ENCODE assay signal across 17 cellular contexts in genomic region chr1:225342695-225343094, GRCh38.
A peak's percentile ranks its signal among the peaks of the same experiment; 100 is the strongest.
DNase-seq lines count a peak whose midpoint lies in the region; ATAC-seq, FAIRE-seq and TF ChIP-seq lines count a peak whose summit lies in the region.
"Had no signal": no experiment of that assay in that cellular context is flagged by ENCODE, and none has a peak within 500 bp of the region (broad histone marks: within the 10 kb centered on the region; RNA-seq: fewer than 3 reads in every experiment).

No MANE protein-coding gene starts in this region.

- no peak overlapping the region for H2BK120ac ChIP-seq in H1 (replicated peaks; ENCODE audit: low read depth, low read length)

- H4K20me1 ChIP-seq in SU-DHL-6 (ENCODE audit: low read depth, low read length) (no peaks in the 10 kb centered on the region), H1 (replicated peaks in 1 of 2; ENCODE audit: control insufficient read depth in 1 of 2, insufficient read depth in 2 of 2, low read length in 2 of 2) (no peaks in the 10 kb centered on the region)
- H4K20me1 ChIP-seq: BLaER1 treated with 17β-estradiol and CSF1 and Interleukin-3, amounts not matched to agents 10 nM and 100 nM had no signal

- no peak overlapping the region for H4K91ac ChIP-seq in H1 (replicated peaks; ENCODE audit: insufficient read length, low read length)

- H3K4me2 ChIP-seq in SU-DHL-6 (ENCODE audit: low read depth, low read length, poor library complexity, severe bottlenecking) (no peak overlapping the region), H1 (ENCODE audit: insufficient read depth in 1 of 2, low read depth in 2 of 2, low read length in 2 of 2) (no peak overlapping the region)
- H3K4me2 ChIP-seq: BLaER1 treated with 17β-estradiol and CSF1 and Interleukin-3, amounts not matched to agents 10 nM and 100 nM had no signal

- H3K4ac ChIP-seq in H1 (replicated peaks; ENCODE audit: insufficient read length, low read depth, low read length), result no peak overlapping the region

- TF ChIP-seq RAD21 in H1 (IDR thresholded peaks at IDR 0.05 in 1 of 2, conservative IDR thresholded peaks at IDR 0.05 in 1 of 2; ENCODE audit: low read depth in 2 of 2, low read length in 2 of 2), result no peak; a peak in 1 of 4 replicates

- H3K79me2 ChIP-seq in SU-DHL-6 (ENCODE audit: insufficient read depth, low read length) (no peaks in the 10 kb centered on the region), H1 (ENCODE audit: control insufficient read depth in 1 of 2, insufficient read depth in 2 of 2, low read length in 2 of 2) (no peaks in the 10 kb centered on the region)

- DNase-seq in CMK (ENCODE audit: low read depth), result peak; percentile 40
- DNase-seq in HTR-8/SVneo (ENCODE audit: insufficient read length, low spot score), result no peak
- DNase-seq in H1 (ENCODE audit: low read depth in 1 of 2, low spot score in 2 of 2), result no peak
- no peak for DNase-seq in activated CD4-positive, alpha-beta T cell treated with anti-CD3 and anti-CD28 coated beads, Interleukin-2, amount 50 U/mL, for 1 hour
- DNase-seq in cortex of kidney (lab: John Stamatoyannopoulos, UW), result no peak
- DNase-seq in dedifferentiated amniotic fluid mesenchymal stem cell (ENCODE audit: extremely low spot score), result no peak
- DNase-seq: CD8-positive, alpha-beta T cell; COR-L47; DMS 273 treated with DMSO at 0.1 percent for 48 hours; DMS53; GM23248; H9 had no signal

- no peak overlapping the region for H3K23ac ChIP-seq in H1 (ENCODE audit: insufficient read length)

- H2AFZ ChIP-seq in SU-DHL-6 (ENCODE audit: low read depth, low read length, severe bottlenecking), result peak overlapping the region; percentile 7
- H2AFZ ChIP-seq in H1 (ENCODE audit: low read length), result peak overlapping the region; percentile 9; the same call in 1 of the 2 replicates
- H2AFZ ChIP-seq: GM23248 had no signal

- no peaks in the 10 kb centered on the region for H3K23me2 ChIP-seq in H1 (ENCODE audit: low read depth, low read length)

- H3K18ac ChIP-seq in H1 (ENCODE audit: extremely low read depth, low read length), result no peak overlapping the region

- H3K4me3 ChIP-seq in SU-DHL-6 (ENCODE audit: insufficient read depth, low read length, poor library complexity, severe bottlenecking) (no peak overlapping the region), H1 (ENCODE audit: extremely low read depth in 1 of 4, insufficient read depth in 2 of 4, low read depth in 3 of 4, low read length in 4 of 4) (no peak overlapping the region)
- H3K4me3 ChIP-seq: BLaER1 treated with 17β-estradiol and CSF1 and Interleukin-3, amounts not matched to agents 10 nM and 100 nM; GM23248 had no signal

- no peak for TF ChIP-seq EP300 in H1 (IDR thresholded peaks at IDR 0.05; ENCODE audit: borderline replicate concordance in 1 of 2, low read depth in 2 of 2, low read length in 2 of 2)

- H4K8ac ChIP-seq in H1 (ENCODE audit: extremely low read depth, insufficient read depth, low read length), result no peak overlapping the region

- no peak for TF ChIP-seq CTCF in SU-DHL-6 (IDR thresholded peaks at IDR 0.05; ENCODE audit: insufficient read depth, low read length, poor library complexity, severe bottlenecking)
- peak in 1 of 3 experiments; percentile 15; a peak in 1 of 4 replicates for TF ChIP-seq CTCF in H1 (IDR thresholded peaks at IDR 0.05; ENCODE audit: control extremely low read depth in 1 of 3, insufficient read depth in 1 of 3, low read depth in 1 of 3, low read length in 3 of 3)

- H3K27ac ChIP-seq in SU-DHL-6 (ENCODE audit: low read depth, low read length) (no peak overlapping the region), H1 (ENCODE audit: low read depth, low read length) (no peak overlapping the region)
- H3K27ac ChIP-seq: BLaER1 treated with 17β-estradiol and CSF1 and Interleukin-3, amounts not matched to agents 10 nM and 100 nM; GM23248 had no signal

- FAIRE-seq in HTR-8/SVneo (lab: Jason Lieb, UNC) (peak; percentile 69), H1 (lab: Jason Lieb, UNC) (no peak)
- FAIRE-seq: GM12891, GM19239 had no signal

- no peaks in the 10 kb centered on the region for H3F3A ChIP-seq in SU-DHL-6 (ENCODE audit: insufficient read depth)

- H3K56ac ChIP-seq in H1 (replicated peaks; ENCODE audit: insufficient read length, low read depth, low read length), result no peak overlapping the region

- no peak overlapping the region for H2BK5ac ChIP-seq in H1 (ENCODE audit: low read depth, low read length)

- H3K79me1 ChIP-seq in H1 (ENCODE audit: low read depth, low read length), result no peaks in the 10 kb centered on the region

- H2BK15ac ChIP-seq in H1 (ENCODE audit: low read length), result no peak overlapping the region

- H3K9ac ChIP-seq in SU-DHL-6 (ENCODE audit: low read length) (no peak overlapping the region), H1 (replicated peaks in 1 of 4; ENCODE audit: extremely low read depth in 1 of 4, low read depth in 3 of 4, low read length in 3 of 4) (no peak overlapping the region)
- H3K9ac ChIP-seq: BLaER1 treated with 17β-estradiol and CSF1 and Interleukin-3, amounts not matched to agents 10 nM and 100 nM; GM23248 had no signal

- no peak for TF ChIP-seq POLR2A in H1 (IDR thresholded peaks at IDR 0.05; ENCODE audit: control extremely low read depth in 1 of 2, low read depth in 2 of 2, low read length in 2 of 2)

- H4K5ac ChIP-seq in H1 (ENCODE audit: insufficient read length, low read depth, low read length), result no peak overlapping the region

- no peaks in the 10 kb centered on the region for H3K27me3 ChIP-seq in SU-DHL-6 (ENCODE audit: low read length)
- no peaks in the 10 kb centered on the region for H3K27me3 ChIP-seq in H1 (replicated peaks in 1 of 4; ENCODE audit: control insufficient read depth in 3 of 4, extremely low read depth in 1 of 4, insufficient read depth in 3 of 4, low read length in 3 of 4)
- H3K27me3 ChIP-seq: BLaER1 treated with 17β-estradiol and CSF1 and Interleukin-3, amounts not matched to agents 10 nM and 100 nM had no signal

- H2BK12ac ChIP-seq in H1 (ENCODE audit: low read depth, low read length), result no peak overlapping the region

- no peak overlapping the region for H3K14ac ChIP-seq in H1 (ENCODE audit: insufficient read length)

- H3K9me2 ChIP-seq in SU-DHL-6 (replicated peaks; ENCODE audit: insufficient read depth, low read length), result no peaks in the 10 kb centered on the region

- H3K9me3 ChIP-seq in SU-DHL-6 (ENCODE audit: insufficient read depth, low read length) (no peaks in the 10 kb centered on the region), H1 (ENCODE audit: insufficient read depth in 2 of 2, low read depth in 1 of 2, low read length in 1 of 2) (no peaks in the 10 kb centered on the region)

- H2AK5ac ChIP-seq in H1 (ENCODE audit: low read depth, low read length), result no peak overlapping the region

- POLR2A ChIA-PET in H1 (lab: Charles Lee; ENCODE audit: partially characterized antibody), result no interaction called here

- ATAC-seq in GM21526 (IDR thresholded peaks at IDR 0.05; ENCODE audit: low FRiP score, unreplicated experiment), result no peak
- ATAC-seq: CD8-positive, alpha-beta T cell had no signal

- no peak overlapping the region for H2BK20ac ChIP-seq in H1 (ENCODE audit: low read length)

- H3K4me1 ChIP-seq in H1 (replicated peaks in 1 of 4; ENCODE audit: control insufficient read depth in 3 of 4, insufficient read depth in 4 of 4, low read length in 3 of 4), result no peaks in the 10 kb centered on the region

- H3K36me3 ChIP-seq in SU-DHL-6 (ENCODE audit: low read length) (no peaks in the 10 kb centered on the region), H1 (ENCODE audit: control insufficient read depth in 2 of 4, insufficient read depth in 4 of 4, low read length in 3 of 4) (no peaks in the 10 kb centered on the region)
- H3K36me3 ChIP-seq: BLaER1 treated with 17β-estradiol and CSF1 and Interleukin-3, amounts not matched to agents 10 nM and 100 nM had no signal

- CTCF ChIA-PET in H1 (lab: Charles Lee; ENCODE audit: partially characterized antibody), result interaction anchor here (0.7 to 1.4 kb wide), 3 partner anchors 11 to 19 kb away, joined by 3 read pairs; no protein-coding TSS in a partner anchor

- 94% methylated on average over 7 of the region's 7 CpGs; no CpG with 5 or more reads in 1 of the 2 experiments for WGBS in H1 (ENCODE audit: extremely low coverage in 1 of 2, insufficient coverage in 1 of 2, insufficient read length in 1 of 2, insufficient replicate concordance in 2 of 2, low coverage in 1 of 2, low lambda C conversion rate in 2 of 2, missing lambda C conversion rate in 1 of 2), 2 experiments

TF ChIP-seq in H1, 55 proteins besides CTCF, POLR2A, EP300 and RAD21:
- TF ChIP-seq CHD1 (IDR thresholded peaks at IDR 0.05; ENCODE audit: low read depth, low read length), result no peak
- TF ChIP-seq TEAD4 (IDR thresholded peaks at IDR 0.05; ENCODE audit: low read depth, low read length), result no peak
- TF ChIP-seq KDM4A (IDR thresholded peaks at IDR 0.05; ENCODE audit: low read depth, low read length, severe bottlenecking), result no peak
- no peak for TF ChIP-seq EGR1 (IDR thresholded peaks at IDR 0.05; ENCODE audit: borderline replicate concordance, low read depth, low read length)
- TF ChIP-seq GABPA (IDR thresholded peaks at IDR 0.05; ENCODE audit: borderline replicate concordance, insufficient read depth, low read length), result no peak
- TF ChIP-seq JUND (IDR thresholded peaks at IDR 0.05; ENCODE audit: low read length), result no peak
- TF ChIP-seq RXRA (IDR thresholded peaks at IDR 0.05; ENCODE audit: insufficient read depth, low read depth, low read length), result no peak
- no peak for TF ChIP-seq CBX5 (IDR thresholded peaks at IDR 0.05; ENCODE audit: low read depth, low read length)
- no peak for TF ChIP-seq SAP30 (IDR thresholded peaks at IDR 0.05; ENCODE audit: insufficient read depth, insufficient replicate concordance, low read length)
- no peak for TF ChIP-seq POLR2AphosphoS5 (IDR thresholded peaks at IDR 0.05; ENCODE audit: low read depth, low read length)
- TF ChIP-seq HDAC2 (IDR thresholded peaks at IDR 0.05; ENCODE audit: borderline replicate concordance in 1 of 2, low read depth in 2 of 2, low read length in 2 of 2), result no peak
- no peak for TF ChIP-seq HDAC6 (IDR thresholded peaks at IDR 0.05; ENCODE audit: low read depth, low read length)
- no peak for TF ChIP-seq ATF2 (IDR thresholded peaks at IDR 0.05; ENCODE audit: low read length)
